Comparison of ENCODE assay signal across 1 cellular context in genomic region chr20:51930775-51931174, GRCh38.
TF ChIP-seq lines count a peak whose summit lies in the region.

No MANE protein-coding gene starts in this region.

TF ChIP-seq in HEK293, 187 proteins besides CTCF, POLR2A, EP300 and RAD21 (continued from another document and continues in another):
- TF ChIP-seq ZBTB10 (tag by site-specific recombination; IDR thresholded peaks at IDR 0.05) = no peak
- TF ChIP-seq, protein P1, sequence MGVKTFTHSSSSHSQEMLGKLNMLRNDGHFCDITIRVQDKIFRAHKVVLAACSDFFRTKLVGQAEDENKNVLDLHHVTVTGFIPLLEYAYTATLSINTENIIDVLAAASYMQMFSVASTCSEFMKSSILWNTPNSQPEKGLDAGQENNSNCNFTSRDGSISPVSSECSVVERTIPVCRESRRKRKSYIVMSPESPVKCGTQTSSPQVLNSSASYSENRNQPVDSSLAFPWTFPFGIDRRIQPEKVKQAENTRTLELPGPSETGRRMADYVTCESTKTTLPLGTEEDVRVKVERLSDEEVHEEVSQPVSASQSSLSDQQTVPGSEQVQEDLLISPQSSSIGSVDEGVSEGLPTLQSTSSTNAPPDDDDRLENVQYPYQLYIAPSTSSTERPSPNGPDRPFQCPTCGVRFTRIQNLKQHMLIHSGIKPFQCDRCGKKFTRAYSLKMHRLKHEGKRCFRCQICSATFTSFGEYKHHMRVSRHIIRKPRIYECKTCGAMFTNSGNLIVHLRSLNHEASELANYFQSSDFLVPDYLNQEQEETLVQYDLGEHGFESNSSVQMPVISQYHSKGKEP (tag by site-specific recombination; IDR thresholded peaks at IDR 0.05) = peak; percentile 63
- TF ChIP-seq INSM2 (tag by site-specific recombination; IDR thresholded peaks at IDR 0.05) = peak; percentile 50; the same call in 1 of the 2 replicates
- TF ChIP-seq ZNF280D (tag by site-specific recombination; IDR thresholded peaks at IDR 0.05) = no peak
- no peak for TF ChIP-seq AEBP2 (tag by site-specific recombination; IDR thresholded peaks at IDR 0.05; ENCODE audit: borderline replicate concordance)
- TF ChIP-seq ZNF585B (tag by site-specific recombination; IDR thresholded peaks at IDR 0.05) = no peak
- 0 out of 2 replicates have a peak, but pooled peaks have one; percentile 37 for TF ChIP-seq ZNF580 (tag by site-specific recombination; IDR thresholded peaks at IDR 0.05)
- TF ChIP-seq ZFP37 (tag by site-specific recombination; IDR thresholded peaks at IDR 0.05) = no peak
- TF ChIP-seq ZNF677 (tag by site-specific recombination; IDR thresholded peaks at IDR 0.05) = no peak
- TF ChIP-seq ZNF391 (tag by site-specific recombination; IDR thresholded peaks at IDR 0.05; ENCODE audit: borderline replicate concordance, low read depth) = no peak
- TF ChIP-seq ZNF530 (tag by site-specific recombination; IDR thresholded peaks at IDR 0.05; ENCODE audit: low read depth) = no peak
- no peak for TF ChIP-seq ZNF155 (tag by site-specific recombination; IDR thresholded peaks at IDR 0.05)
- 0 out of 2 replicates have a peak, but pooled peaks have one; percentile 27 for TF ChIP-seq KLF16 (tag by site-specific recombination; IDR thresholded peaks at IDR 0.05)
- no peak for TF ChIP-seq ZNF274 (IDR thresholded peaks at IDR 0.05; ENCODE audit: low read length)
- TF ChIP-seq ZNF274 (tag by site-specific recombination; IDR thresholded peaks at IDR 0.05; ENCODE audit: borderline replicate concordance) = no peak
- no peak for TF ChIP-seq ZNF701 (tag by site-specific recombination; IDR thresholded peaks at IDR 0.05)
- TF ChIP-seq ZNF146 (tag by site-specific recombination; IDR thresholded peaks at IDR 0.05) = no peak
- TF ChIP-seq ZNF48 (tag by site-specific recombination; IDR thresholded peaks at IDR 0.05) = no peak
- TF ChIP-seq ZNF114 (tag by site-specific recombination; IDR thresholded peaks at IDR 0.05) = no peak
- no peak for TF ChIP-seq ZBTB26 (tag by site-specific recombination; optimal IDR thresholded peaks at IDR 0.05)
- no peak for TF ChIP-seq ZNF529 (tag by site-specific recombination; IDR thresholded peaks at IDR 0.05; ENCODE audit: insufficient replicate concordance)
- TF ChIP-seq ZBTB48 (tag by site-specific recombination; IDR thresholded peaks at IDR 0.05) = no peak
- no peak for TF ChIP-seq TCF7L2 (IDR thresholded peaks at IDR 0.05; ENCODE audit: borderline replicate concordance, low read depth, low read length)
- TF ChIP-seq GLI2 (tag by site-specific recombination; IDR thresholded peaks at IDR 0.05; ENCODE audit: borderline replicate concordance, low read depth) = no peak
- TF ChIP-seq ZNF404 (tag by site-specific recombination; IDR thresholded peaks at IDR 0.05) = no peak
- peak; percentile 62 for TF ChIP-seq SP7 (tag by site-specific recombination; IDR thresholded peaks at IDR 0.05)
- no peak for TF ChIP-seq ZNF664 (tag by site-specific recombination; IDR thresholded peaks at IDR 0.05)
- TF ChIP-seq ZSCAN23 (tag by site-specific recombination; IDR thresholded peaks at IDR 0.05) = no peak
- TF ChIP-seq KLF7 (tag by site-specific recombination; IDR thresholded peaks at IDR 0.05; ENCODE audit: borderline replicate concordance) = no peak
- no peak for TF ChIP-seq KLF17 (tag by site-specific recombination; IDR thresholded peaks at IDR 0.05)
- no peak for TF ChIP-seq ZNF610 (tag by site-specific recombination; IDR thresholded peaks at IDR 0.05; ENCODE audit: borderline replicate concordance)
- TF ChIP-seq ZNF362 (tag by site-specific recombination; IDR thresholded peaks at IDR 0.05) = no peak
- no peak for TF ChIP-seq ZNF510 (tag by site-specific recombination; IDR thresholded peaks at IDR 0.05; ENCODE audit: insufficient replicate concordance)
- peak; percentile 76 for TF ChIP-seq ZNF639 (tag by site-specific recombination; IDR thresholded peaks at IDR 0.05)
- TF ChIP-seq ZFHX2 (tag by site-specific recombination; conservative IDR thresholded peaks at IDR 0.05) = no peak
- no peak for TF ChIP-seq ZNF501 (tag by site-specific recombination; IDR thresholded peaks at IDR 0.05)
- no peak for TF ChIP-seq ZBTB1 (tag by site-specific recombination; IDR thresholded peaks at IDR 0.05)
- TF ChIP-seq OSR2 (tag by site-specific recombination; IDR thresholded peaks at IDR 0.05) = no peak
- TF ChIP-seq TSHZ1 (tag by site-specific recombination; IDR thresholded peaks at IDR 0.05; ENCODE audit: borderline replicate concordance) = peak; percentile 76; the same call in 1 of the 2 replicates
